ENCODE assay signal across 20 cellular contexts in genomic region chr1:119743308-119743707, GRCh38. TPM values are rescaled to one million over a fixed set of nuclear protein-coding genes. Genes with fewer than 3 reads are reported as not detected.
DNase-seq lines count a peak whose midpoint lies in the region; ATAC-seq and TF ChIP-seq lines count a peak whose summit lies in the region.
"Had no signal": no experiment of that assay in that cellular context is flagged by ENCODE, and none has a peak within 500 bp of the region (broad histone marks: within the 10 kb centered on the region; RNA-seq: fewer than 3 reads in every experiment).

No MANE protein-coding gene starts in this region.

- H3K4me1 Mint-ChIP-seq in activated CD4-positive, alpha-beta T cell treated with anti-CD3 and anti-CD28 coated beads for 36 hours, result peaks cover 13% of the 10 kb centered on the region
- H3K4me1 Mint-ChIP-seq: central memory CD8-positive, alpha-beta T cell had no signal

- H3K27me3 Mint-ChIP-seq in activated CD4-positive, alpha-beta T cell treated with anti-CD3 and anti-CD28 coated beads for 36 hours, result no peaks in the 10 kb centered on the region
- H3K27me3 Mint-ChIP-seq: central memory CD8-positive, alpha-beta T cell; IgD-negative memory B cell; stimulated activated naive CD8-positive, alpha-beta T cell treated with anti-CD3 and anti-CD28 coated beads, Interleukin-15, Interleukin-2, amounts not matched to agents 100 ng/mL and 50 ng/mL, for 24 hours had no signal

- no peak for DNase-seq in left cardiac atrium
- no peak for DNase-seq in Right ventricle myocardium inferior (ENCODE audit: missing footprints)
- DNase-seq in astrocyte of the hippocampus (ENCODE audit: low read depth, low spot score), result peak; percentile 15
- DNase-seq in left ventricle myocardium superior, result no peak
- DNase-seq in thoracic aorta (ENCODE audit: low spot score), result no peak
- DNase-seq in NCI-H446 (lab: John Stamatoyannopoulos, UW), result no peak
- DNase-seq in SHP77 treated with DMSO at 0.1 percent for 48 hours (lab: John Stamatoyannopoulos, UW), result no peak
- no peak for DNase-seq in activated CD4-positive, alpha-beta T cell treated with anti-CD3 and anti-CD28 coated beads for 36 hours
- DNase-seq: activated effector memory CD4-positive, alpha-beta T cell treated with Interleukin-2 at 50 U/mL for 16 hours; NCI-H524 treated with DMSO at 0.1 percent for 48 hours; upper lobe of right lung had no signal

- ATAC-seq in left cardiac atrium (peak; percentile 23 to 45), Right ventricle myocardium inferior (no peak), left ventricle myocardium superior (peak; percentile 2), thoracic aorta (ENCODE audit: insufficient number of reproducible peaks, low FRiP score, low read depth) (no peak)
- ATAC-seq in activated CD4-positive, alpha-beta T cell treated with anti-CD3 and anti-CD28 coated beads for 36 hours, result no peak

- CTCF ChIA-PET in activated CD4-positive, alpha-beta T cell treated with anti-CD3 and anti-CD28 coated beads for 36 hours (lab: Charles Lee), result interaction anchor here (0.7 to 3.8 kb wide), 10 partner anchors 9 to 110 kb away, joined by 3 to 32 read pairs (median 4); partner anchors contain the start of gene PHGDH

- no peaks in the 10 kb centered on the region for H3K9me3 Mint-ChIP-seq in activated CD4-positive, alpha-beta T cell treated with anti-CD3 and anti-CD28 coated beads for 36 hours (ENCODE audit: low read depth)
- H3K9me3 Mint-ChIP-seq: central memory CD8-positive, alpha-beta T cell; IgD-negative memory B cell; stimulated activated naive CD8-positive, alpha-beta T cell treated with anti-CD3 and anti-CD28 coated beads, Interleukin-15, Interleukin-2, amounts not matched to agents 100 ng/mL and 50 ng/mL, for 24 hours had no signal

- TF ChIP-seq CTCF in thoracic aorta (IDR thresholded peaks at IDR 0.05), result no peak

- H3K4me3 ChIP-seq in thoracic aorta, result no peak overlapping the region
- H3K4me3 ChIP-seq: PC-9, upper lobe of right lung had no signal

- H3K27ac Mint-ChIP-seq in activated CD4-positive, alpha-beta T cell treated with anti-CD3 and anti-CD28 coated beads for 36 hours, result no peak overlapping the region
- H3K27ac Mint-ChIP-seq: CD4-positive, CD25-positive, alpha-beta regulatory T cell; stimulated activated naive CD8-positive, alpha-beta T cell treated with anti-CD3 and anti-CD28 coated beads, Interleukin-15, Interleukin-2, amounts not matched to agents 100 ng/mL and 50 ng/mL, for 24 hours had no signal

- peak overlapping the region; percentile 6 to 66 for H3K27ac ChIP-seq in thoracic aorta
- H3K27ac ChIP-seq: HL-60, neutrophil, PC-9, upper lobe of right lung had no signal

- POLR2A ChIA-PET in activated CD4-positive, alpha-beta T cell treated with anti-CD3 and anti-CD28 coated beads for 36 hours (lab: Charles Lee), result no interaction called here

- H3K4me3 Mint-ChIP-seq in activated CD4-positive, alpha-beta T cell treated with anti-CD3 and anti-CD28 coated beads for 36 hours, result no peak overlapping the region
- H3K4me3 Mint-ChIP-seq: CD4-positive, CD25-positive, alpha-beta regulatory T cell; central memory CD8-positive, alpha-beta T cell; IgD-negative memory B cell; stimulated activated naive CD8-positive, alpha-beta T cell treated with anti-CD3 and anti-CD28 coated beads, Interleukin-15, Interleukin-2, amounts not matched to agents 100 ng/mL and 50 ng/mL, for 24 hours had no signal

- no peaks in the 10 kb centered on the region for H3K27me3 ChIP-seq in thoracic aorta (replicated peaks; ENCODE audit: insufficient read depth)
- H3K27me3 ChIP-seq: neutrophil, upper lobe of right lung had no signal

- H3K9me3 ChIP-seq in thoracic aorta, result no peaks in the 10 kb centered on the region
- H3K9me3 ChIP-seq: neutrophil, SK-N-SH, upper lobe of right lung had no signal

- intact Hi-C loops in left cardiac atrium (cut with DNase I) (loop anchor here in 1 of 2 donors (10.0 kb wide), 1 partner anchor 61 kb away; no protein-coding TSS in a partner anchor), Right ventricle myocardium inferior (cut with DNase I) (no loop called here), left ventricle myocardium superior (cut with micrococcal nuclease) (loop anchor here (10.0 kb wide), 2 partner anchors 61 to 191 kb away; no protein-coding TSS in a partner anchor)
- intact Hi-C loops in activated CD4-positive, alpha-beta T cell treated with anti-CD3 and anti-CD28 coated beads for 36 hours (cut with DNase I, micrococcal nuclease), result no loop called here

- peaks cover 14% of the 10 kb centered on the region for H3K36me3 Mint-ChIP-seq in activated CD4-positive, alpha-beta T cell treated with anti-CD3 and anti-CD28 coated beads for 36 hours (ENCODE audit: low read depth)
- H3K36me3 Mint-ChIP-seq: CD4-positive, CD25-positive, alpha-beta regulatory T cell; IgD-negative memory B cell had no signal

- peaks cover 7 to 28% of the 10 kb centered on the region in 2 donors for H3K4me1 ChIP-seq in thoracic aorta (ENCODE audit: control insufficient read depth in 1 of 2, low read depth in 2 of 2)
- H3K4me1 ChIP-seq: upper lobe of right lung had no signal

- no peaks in the 10 kb centered on the region for H3K36me3 ChIP-seq in thoracic aorta
- H3K36me3 ChIP-seq: neutrophil, upper lobe of right lung had no signal

RNA-seq across cellular contexts. Expression of gene HMGCS2, which starts 25.4 kb away (rescaled TPM):
- total RNA-seq in left cardiac atrium (10 to 100 TPM in 1 of 2 donors, 1 to 10 TPM in 1; 7.1 to 20.2 TPM), Right ventricle myocardium inferior (161 TPM), left ventricle myocardium superior (149 TPM), thoracic aorta (1 to 10 TPM in 1 of 2 donors, not detected in 1; 1.8 TPM)
- total RNA-seq in activated CD4-positive, alpha-beta T cell treated with anti-CD3 and anti-CD28 coated beads for 36 hours, result not detected
- total RNA-seq: CD4-positive, CD25-positive, alpha-beta regulatory T cell; PC-9; renal cortical epithelial cell; upper lobe of right lung had no signal

RNA-seq across cellular contexts. Expression of gene PHGDH, which starts 31.6 kb away (rescaled TPM):
- total RNA-seq in left cardiac atrium (10 to 100 TPM; 14.5 to 33.9 TPM), Right ventricle myocardium inferior (9.7 TPM), left ventricle myocardium superior (7.8 TPM), thoracic aorta (10 to 100 TPM; 25.7 to 44.9 TPM)
- 100 to 1,000 TPM; 198 to 259 TPM for total RNA-seq in activated CD4-positive, alpha-beta T cell treated with anti-CD3 and anti-CD28 coated beads for 36 hours

Comparison
In these comparisons a context has a peak if more than half of its experiments do, and no peak if none do; other contexts are left out.
1. ATAC-seq: peak in left cardiac atrium (2 of 2) and left ventricle myocardium superior (single experiment); none in Right ventricle myocardium inferior (single experiment), thoracic aorta (single experiment) and activated CD4-positive, alpha-beta T cell treated with anti-CD3 and anti-CD28 coated beads for 36 hours (single experiment).
2. RNA of gene PHGDH, which starts 31.6 kb away (total RNA-seq): 198 to 259 TPM in activated CD4-positive, alpha-beta T cell treated with anti-CD3 and anti-CD28 coated beads for 36 hours; 25.7 to 44.9 TPM in thoracic aorta, 14.5 to 33.9 TPM in left cardiac atrium, 9.7 TPM in Right ventricle myocardium inferior (single experiment) and 7.8 TPM in left ventricle myocardium superior (single experiment); every median in the first group is over 4 times any median in the second.